In genomic region chr11:60785806-60786361, GRCh38 we compare ENCODE assay signal across 2 cellular contexts.
TF ChIP-seq lines count a peak whose summit lies in the region.

No MANE protein-coding gene starts in this region.

TF ChIP-seq in H1, 55 proteins besides CTCF, POLR2A, EP300 and RAD21:
- TF ChIP-seq E2F6 (IDR thresholded peaks at IDR 0.05): no peak
- no peak for TF ChIP-seq TEAD4 (IDR thresholded peaks at IDR 0.05; ENCODE audit: low read depth, low read length)
- no peak for TF ChIP-seq BCL11A (IDR thresholded peaks at IDR 0.05; ENCODE audit: low read depth in 2 of 2, low read length in 2 of 2)
- no peak for TF ChIP-seq SP2 (IDR thresholded peaks at IDR 0.05; ENCODE audit: low read length)
- TF ChIP-seq KDM1A (IDR thresholded peaks at IDR 0.05; ENCODE audit: borderline replicate concordance, low read length): no peak
- no peak for TF ChIP-seq CREB1 (IDR thresholded peaks at IDR 0.05)
- no peak for TF ChIP-seq NRF1 (IDR thresholded peaks at IDR 0.05; ENCODE audit: low read depth, low read length)
- TF ChIP-seq PHF8 (conservative IDR thresholded peaks at IDR 0.05; ENCODE audit: low read depth, low read length): no peak
- TF ChIP-seq JUN (IDR thresholded peaks at IDR 0.05; ENCODE audit: low read depth, low read length): no peak
- no peak for TF ChIP-seq YY1 (IDR thresholded peaks at IDR 0.05; ENCODE audit: low read depth, low read length)
- TF ChIP-seq BRCA1 (IDR thresholded peaks at IDR 0.05; ENCODE audit: low read depth, low read length): no peak
- TF ChIP-seq SP4 (IDR thresholded peaks at IDR 0.05; ENCODE audit: low read length): no peak
- TF ChIP-seq MAFK (IDR thresholded peaks at IDR 0.05; ENCODE audit: low read depth, low read length): no peak
- TF ChIP-seq RNF2 (IDR thresholded peaks at IDR 0.05; ENCODE audit: borderline replicate concordance, low read depth, low read length, missing control alignments, poor library complexity, severe bottlenecking): no peak

TF ChIP-seq in GM23338, 12 proteins besides CTCF, POLR2A, EP300 and RAD21:
- TF ChIP-seq ZNF331 (CRISPR knock-in tag; IDR thresholded peaks at IDR 0.05; ENCODE audit: low read depth): no peak
- TF ChIP-seq ETS1 (IDR thresholded peaks at IDR 0.05): no peak
- no peak for TF ChIP-seq REST (IDR thresholded peaks at IDR 0.05; ENCODE audit: unreplicated experiment)
- TF ChIP-seq ZNF114 (CRISPR knock-in tag; IDR thresholded peaks at IDR 0.05): no peak
- no peak for TF ChIP-seq STAT1 (IDR thresholded peaks at IDR 0.05; ENCODE audit: unreplicated experiment)
- no peak for TF ChIP-seq CREB1 (CRISPR knock-in tag; IDR thresholded peaks at IDR 0.05; ENCODE audit: low read depth)
- no peak for TF ChIP-seq EZH2 (IDR thresholded peaks at IDR 0.05; ENCODE audit: low read depth, unreplicated experiment)
- TF ChIP-seq EZH2phosphoT487 (IDR thresholded peaks at IDR 0.05; ENCODE audit: unreplicated experiment): no peak
